ENCODE assay signal across 21 cellular contexts in the genomic region with DNA sequence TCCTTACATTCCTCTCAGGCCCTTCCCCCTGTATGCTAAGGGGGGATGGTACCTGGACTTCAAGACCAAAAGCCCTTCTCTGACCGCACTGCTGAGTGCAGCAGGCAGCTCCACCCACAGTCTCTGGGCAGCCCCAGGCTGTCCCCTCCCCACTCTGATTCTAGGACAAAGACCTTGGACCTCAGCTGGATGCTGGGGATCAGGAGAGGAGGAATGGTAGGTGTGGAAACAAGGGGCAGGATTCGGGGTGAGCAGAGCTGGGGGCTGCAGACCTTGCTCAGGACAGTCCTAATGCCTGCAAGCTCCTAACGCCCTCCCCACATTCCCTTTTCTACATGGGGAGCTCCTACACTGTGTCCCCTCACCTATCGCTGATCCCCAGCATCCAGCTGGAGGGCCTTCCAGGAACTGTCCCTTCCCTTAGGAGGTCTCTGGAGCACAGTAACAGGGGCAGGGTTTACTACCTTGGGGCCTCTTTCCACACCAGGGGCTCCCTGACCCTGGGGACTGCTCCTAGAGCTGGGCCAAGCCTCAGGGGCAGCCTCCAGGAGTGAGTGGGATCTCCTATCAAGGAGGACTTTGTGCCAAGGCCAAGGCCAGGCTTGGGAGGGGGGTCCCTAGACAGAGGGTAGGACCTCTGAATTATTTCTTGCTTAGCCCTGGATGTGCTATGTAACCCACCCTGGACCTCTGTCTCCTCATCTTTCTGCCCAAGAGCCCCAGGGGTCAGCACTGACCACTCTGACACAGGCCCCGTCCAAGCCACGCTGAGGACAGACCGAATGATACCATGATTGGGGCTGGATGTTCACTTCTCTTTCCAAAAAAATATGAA. TPM values are rescaled to one million over a fixed set of nuclear protein-coding genes. Genes with fewer than 3 reads are reported as not detected.
DNase-seq lines count a peak whose midpoint lies in the region; ATAC-seq and TF ChIP-seq lines count a peak whose summit lies in the region.
"Had no signal": no experiment of that assay in that cellular context is flagged by ENCODE, and none has a peak within 500 bp of the region (broad histone marks: within the 10 kb centered on the region; RNA-seq: fewer than 3 reads in every experiment).

No MANE protein-coding gene starts in this region.

- peaks cover 26% of the 10 kb centered on the region for H3K4me1 Mint-ChIP-seq in nephron progenitor cell
- H3K4me1 Mint-ChIP-seq in CD8-positive, alpha-beta T cell (ENCODE audit: low read depth): peaks cover 6% of the 10 kb centered on the region

- 79% methylated on average over 7 of the region's 7 CpGs for WGBS in hepatocyte (ENCODE audit: low lambda C conversion rate, missing lambda C conversion rate)
- 92 to 98% methylated on average over 7 of the region's 7 CpGs for WGBS in aorta, 2 donors

- peak overlapping the region; percentile 74; the same call in 1 of the 2 replicates for H3K27ac ChIP-seq in BLaER1
- H3K27ac ChIP-seq in hepatocyte: no peak overlapping the region
- no peak overlapping the region for H3K27ac ChIP-seq in CD8-positive, alpha-beta T cell (ENCODE audit: low read depth, low read length)
- H3K27ac ChIP-seq in aorta (ENCODE audit: low read depth in 1 of 2, low read length in 2 of 2): no peak overlapping the region
- H3K27ac ChIP-seq: A549, HL-60, PC-9, SJSA1 had no signal

- H4K20me1 ChIP-seq in BLaER1 (no peaks in the 10 kb centered on the region), hepatocyte (ENCODE audit: insufficient read depth, poor library complexity, severe bottlenecking) (no peaks in the 10 kb centered on the region)

- H3K36me3 ChIP-seq in BLaER1 (no peaks in the 10 kb centered on the region), H7 (replicated peaks; ENCODE audit: control insufficient read depth, insufficient read depth, low read length) (no peaks in the 10 kb centered on the region), hepatocyte (replicated peaks; ENCODE audit: insufficient read depth, low read depth) (no peaks in the 10 kb centered on the region), aorta (ENCODE audit: control insufficient read depth in 1 of 2, insufficient read depth in 2 of 2, low read length in 1 of 2) (no peaks in the 10 kb centered on the region)
- no peaks in the 10 kb centered on the region for H3K36me3 ChIP-seq in CD8-positive, alpha-beta T cell (ENCODE audit: insufficient read depth, low read length)
- H3K36me3 ChIP-seq: SJSA1 had no signal

- H2AFZ ChIP-seq in hepatocyte: no peak overlapping the region
- H2AFZ ChIP-seq: PC-9 had no signal

- H3K4me2 ChIP-seq in BLaER1: no peak overlapping the region
- peak overlapping the region; percentile 37 for H3K4me2 ChIP-seq in hepatocyte
- H3K4me2 ChIP-seq: A549, PC-9 had no signal

- H3K9me3 Mint-ChIP-seq in nephron progenitor cell: no peaks in the 10 kb centered on the region
- no peaks in the 10 kb centered on the region for H3K9me3 Mint-ChIP-seq in CD8-positive, alpha-beta T cell

- peak; percentile 56 for DNase-seq in H7
- DNase-seq in hepatocyte (ENCODE audit: low spot score): peak; percentile 46
- DNase-seq in nephron progenitor cell: no peak
- no peak for DNase-seq in NCI-H1417 (lab: John Stamatoyannopoulos, UW)
- DNase-seq in DMS114 treated with DMSO at 0.1 percent for 48 hours (lab: John Stamatoyannopoulos, UW; ENCODE audit: unreplicated experiment): no peak
- no peak for DNase-seq in CD8-positive, alpha-beta T cell
- DNase-seq in aorta: no peak
- DNase-seq: COR-L47, DMS53, HCEC 1CT, KBM-7, MV-4-11, NCI-H2029 treated with DMSO at 0.1 percent for 48 hours, NCI-H774, PC-9 had no signal

- H3K79me2 ChIP-seq in hepatocyte: no peaks in the 10 kb centered on the region

- CTCF ChIA-PET in CD8-positive, alpha-beta T cell (lab: Charles Lee): interaction anchor here (1.1 kb wide), 1 partner anchor 12 kb away, joined by 3 read pairs; no protein-coding TSS in a partner anchor

- no peaks in the 10 kb centered on the region for H3K9me3 ChIP-seq in BLaER1
- H3K9me3 ChIP-seq in hepatocyte (ENCODE audit: low read depth): no peaks in the 10 kb centered on the region
- no peaks in the 10 kb centered on the region for H3K9me3 ChIP-seq in CD8-positive, alpha-beta T cell (ENCODE audit: low read length)
- H3K9me3 ChIP-seq in aorta (ENCODE audit: control insufficient read depth, low read length): no peaks in the 10 kb centered on the region
- H3K9me3 ChIP-seq: A549, SJSA1 had no signal

- ATAC-seq in CD8-positive, alpha-beta T cell: no peak
- ATAC-seq in aorta (ENCODE audit: low FRiP score): no peak
- ATAC-seq: A549 had no signal

- no peak overlapping the region for H3K4me3 Mint-ChIP-seq in nephron progenitor cell
- H3K4me3 Mint-ChIP-seq in CD8-positive, alpha-beta T cell: no peak overlapping the region
- H3K4me3 Mint-ChIP-seq: CD14-positive monocyte had no signal

- no peaks in the 10 kb centered on the region for H3K36me3 Mint-ChIP-seq in nephron progenitor cell (ENCODE audit: low read depth)
- H3K36me3 Mint-ChIP-seq in CD8-positive, alpha-beta T cell: no peaks in the 10 kb centered on the region

- H3K9ac ChIP-seq in BLaER1: no peak overlapping the region

- H3K27ac Mint-ChIP-seq in nephron progenitor cell: peak overlapping the region; percentile 59
- H3K27ac Mint-ChIP-seq in CD8-positive, alpha-beta T cell: no peak overlapping the region

- peaks cover 2% of the 10 kb centered on the region for H3K27me3 Mint-ChIP-seq in nephron progenitor cell (ENCODE audit: low read depth, poor library complexity)
- no peaks in the 10 kb centered on the region for H3K27me3 Mint-ChIP-seq in CD8-positive, alpha-beta T cell (ENCODE audit: low read depth)

- intact Hi-C loops in CD8-positive, alpha-beta T cell (cut with DNase I, micrococcal nuclease): no loop called here
- intact Hi-C loops in aorta (cut with DNase I): no loop called here

- POLR2A ChIA-PET in CD8-positive, alpha-beta T cell (lab: Charles Lee): no interaction called here

- TF ChIP-seq CTCF in hepatocyte (IDR thresholded peaks at IDR 0.05; ENCODE audit: poor library complexity) (no peak), nephron progenitor cell (IDR thresholded peaks at IDR 0.05) (no peak)
- TF ChIP-seq CTCF in CD8-positive, alpha-beta T cell (IDR thresholded peaks at IDR 0.05): no peak

- no peaks in the 10 kb centered on the region for H3K9me2 ChIP-seq in hepatocyte (replicated peaks; ENCODE audit: insufficient read depth)

- H3K4me1 ChIP-seq in BLaER1: peaks cover 54% of the 10 kb centered on the region
- H3K4me1 ChIP-seq in hepatocyte (ENCODE audit: insufficient read depth): peaks cover 18% of the 10 kb centered on the region
- H3K4me1 ChIP-seq in CD8-positive, alpha-beta T cell (ENCODE audit: insufficient read depth, low read length): peaks cover 6% of the 10 kb centered on the region
- no peaks in the 10 kb centered on the region for H3K4me1 ChIP-seq in aorta (ENCODE audit: control insufficient read depth in 1 of 2, insufficient read depth in 2 of 2, low read length in 2 of 2)
- H3K4me1 ChIP-seq: SJSA1 had no signal

- H3K27me3 ChIP-seq in BLaER1: no peaks in the 10 kb centered on the region
- H3K27me3 ChIP-seq in H7 (ENCODE audit: control insufficient read depth, insufficient read depth, low read length): no peaks in the 10 kb centered on the region
- H3K27me3 ChIP-seq in hepatocyte: no peaks in the 10 kb centered on the region
- no peaks in the 10 kb centered on the region for H3K27me3 ChIP-seq in CD8-positive, alpha-beta T cell (ENCODE audit: insufficient read depth, low read length)
- H3K27me3 ChIP-seq in aorta (ENCODE audit: control insufficient read depth in 1 of 2, insufficient read depth in 2 of 2, low read length in 1 of 2): no peaks in the 10 kb centered on the region
- H3K27me3 ChIP-seq: SJSA1 had no signal

- H3K4me3 ChIP-seq in BLaER1 (no peak overlapping the region), H7 (ENCODE audit: insufficient read depth, low read depth, low read length) (no peak overlapping the region), hepatocyte (no peak overlapping the region), aorta (ENCODE audit: low read length in 2 of 2) (no peak overlapping the region)
- H3K4me3 ChIP-seq in CD8-positive, alpha-beta T cell (ENCODE audit: low read depth, low read length): no peak overlapping the region
- H3K4me3 ChIP-seq: A549, PC-9, SJSA1 had no signal

RNA-seq across cellular contexts. Expression of a gene that starts 5.6 kb away (rescaled TPM):
- 11.0 and 12.2 TPM in 2 replicates for total RNA-seq in H7 (2014; rRNA removed; shearing (Covaris generic))
- total RNA-seq in hepatocyte: 2.5 and 6.9 TPM in 2 replicates
- 3.8 and 4.5 TPM in 2 replicates for polyA plus RNA-seq in hepatocyte
- total RNA-seq in CD8-positive, alpha-beta T cell: not detected
- under 1 TPM; 0.39 to 0.94 TPM for total RNA-seq in aorta
- not detected for polyA plus RNA-seq in aorta
- total RNA-seq: NCI-H460, PC-9, SJSA1 had no signal
- polyA plus RNA-seq: CD14-positive monocyte had no signal

RNA-seq across cellular contexts. Expression of a gene that starts 32.4 kb away (rescaled TPM):
- total RNA-seq in H7 (2014; rRNA removed; shearing (Covaris generic)): 139 and 148 TPM in 2 replicates
- total RNA-seq in hepatocyte (94.6 and 102 TPM in 2 replicates), aorta (10 to 100 TPM; 37.7 to 54.6 TPM)
- polyA plus RNA-seq in hepatocyte (192 and 201 TPM in 2 replicates), aorta (10 to 100 TPM; 15.2 to 64.3 TPM)
- 10 to 100 TPM; 19.6 to 22.5 TPM for total RNA-seq in CD8-positive, alpha-beta T cell

RNA-seq across cellular contexts. Expression of a gene that starts 32.6 kb away (rescaled TPM):
- total RNA-seq in H7 (2014; rRNA removed; shearing (Covaris generic)): 6.2 and 8.2 TPM in 2 replicates
- total RNA-seq in hepatocyte: 5.7 and 12.6 TPM in 2 replicates
- polyA plus RNA-seq in hepatocyte: 11.9 and 15.2 TPM in 2 replicates
- 10 to 100 TPM; 16.1 to 20.3 TPM for total RNA-seq in CD8-positive, alpha-beta T cell
- 1 to 10 TPM; 3.6 to 8.5 TPM for total RNA-seq in aorta
- polyA plus RNA-seq in aorta: 10 to 100 TPM in 1 of 2 donors, 1 to 10 TPM in 1; 1.6 to 10.6 TPM

RNA-seq across cellular contexts. Expression of a gene that starts 50.4 kb away (rescaled TPM):
- total RNA-seq in H7 (2014; rRNA removed; shearing (Covaris generic)): 1.00 and 1.1 TPM in 2 replicates
- 0.32 and 0.40 TPM in 2 replicates for total RNA-seq in hepatocyte
- polyA plus RNA-seq in hepatocyte: 0.12 TPM in 1 of 2 replicates, not detected in the other
- total RNA-seq in CD8-positive, alpha-beta T cell: under 1 TPM; 0.44 to 0.57 TPM
- under 1 TPM in 1 of 2 donors, not detected in 1; 0.13 TPM for total RNA-seq in aorta
- not detected for polyA plus RNA-seq in aorta
- total RNA-seq: SJSA1 had no signal
- polyA plus RNA-seq: CD14-positive monocyte had no signal

RNA-seq across cellular contexts. Expression of a gene that starts 52.2 kb away (rescaled TPM):
- total RNA-seq in H7 (2014; rRNA removed; shearing (Covaris generic)): 1,494 and 1,850 TPM in 2 replicates
- total RNA-seq in hepatocyte (418 and 428 TPM in 2 replicates), aorta (100 to 1,000 TPM; 393 to 498 TPM)
- polyA plus RNA-seq in hepatocyte (177 and 183 TPM in 2 replicates), aorta (1,000 to 10,000 TPM in 1 of 2 donors, 100 to 1,000 TPM in 1; 816 to 1,633 TPM)
- total RNA-seq in CD8-positive, alpha-beta T cell: 100 to 1,000 TPM; 440 to 450 TPM

Comparison
In these comparisons a context has a peak if more than half of its experiments do, and no peak if none do; other contexts are left out.
1. DNase-seq: peak in H7 (single experiment) and hepatocyte (single experiment); none in nephron progenitor cell (single experiment), NCI-H1417 (0 of 3), DMS114 treated with DMSO at 0.1 percent for 48 hours (single experiment), CD8-positive, alpha-beta T cell (0 of 7) and aorta (0 of 2).